Comparison of ENCODE assay signal across 1 cellular context in the genomic region with DNA sequence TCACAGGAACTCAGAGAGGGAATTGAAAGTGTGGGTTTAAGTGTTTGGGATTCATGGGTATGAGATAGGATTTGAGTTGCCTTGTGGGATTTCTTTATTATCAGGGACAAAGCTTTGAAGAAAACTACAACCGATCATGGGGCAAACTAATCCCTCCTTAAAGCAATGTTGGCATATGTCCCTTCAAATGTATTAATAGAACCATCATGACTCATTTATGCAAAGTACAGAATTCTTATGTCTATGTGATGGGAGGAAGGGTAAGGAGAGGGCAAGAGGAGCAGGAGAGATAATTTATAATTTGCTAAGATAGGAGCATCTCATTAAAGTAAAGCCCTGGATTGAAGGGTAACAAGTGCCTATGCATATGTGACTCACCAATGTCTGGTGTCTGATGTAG.
TF ChIP-seq lines count a peak whose summit lies in the region.

No MANE protein-coding gene starts in this region.

TF ChIP-seq in IMR-90, 13 proteins besides CTCF, POLR2A, EP300 and RAD21:
- TF ChIP-seq MXI1 (IDR thresholded peaks at IDR 0.05; ENCODE audit: borderline replicate concordance, low read depth, low read length) (no peak), USF2 (IDR thresholded peaks at IDR 0.05; ENCODE audit: low read depth, low read length) (no peak), FOS (IDR thresholded peaks at IDR 0.05; ENCODE audit: low read depth, low read length) (no peak), ELK1 (IDR thresholded peaks at IDR 0.05; ENCODE audit: borderline replicate concordance, low read depth, low read length) (no peak), RCOR1 (IDR thresholded peaks at IDR 0.05; ENCODE audit: insufficient replicate concordance, low read length) (no peak), MAZ (IDR thresholded peaks at IDR 0.05; ENCODE audit: borderline replicate concordance, low read depth, low read length) (no peak)
